Comparison of ENCODE assay signal across 2 cellular contexts in genomic region chr9:6049798-6050197, GRCh38.
TF ChIP-seq lines count a peak whose summit lies in the region.

No MANE protein-coding gene starts in this region.

TF ChIP-seq in Ishikawa, 13 proteins besides CTCF, POLR2A, EP300 and RAD21 (continued from another document):
- TF ChIP-seq REST (IDR thresholded peaks at IDR 0.05; ENCODE audit: low read depth) (no peak), FOXM1 (IDR thresholded peaks at IDR 0.05; ENCODE audit: borderline replicate concordance, low read depth) (no peak)

TF ChIP-seq in K562, 482 proteins besides CTCF, POLR2A, EP300 and RAD21:
- TF ChIP-seq ARID4B (CRISPR knock-in tag; IDR thresholded peaks at IDR 0.05) = no peak
- TF ChIP-seq MAFK (IDR thresholded peaks at IDR 0.05; ENCODE audit: low read length) = peak; percentile 89
- TF ChIP-seq NFIX (CRISPR knock-in tag; IDR thresholded peaks at IDR 0.05; ENCODE audit: low read depth) = no peak
- TF ChIP-seq NFE2 (IDR thresholded peaks at IDR 0.05; ENCODE audit: low read depth) = no peak
- peak; percentile 96 for TF ChIP-seq ZNF316 (IDR thresholded peaks at IDR 0.05)
- TF ChIP-seq C11orf30 (IDR thresholded peaks at IDR 0.05; ENCODE audit: low read depth) = peak; percentile 96
- TF ChIP-seq CUX1 (CRISPR knock-in tag; IDR thresholded peaks at IDR 0.05) = no peak
- TF ChIP-seq CTCFL (IDR thresholded peaks at IDR 0.05; ENCODE audit: borderline replicate concordance, insufficient read depth, low read depth, low read length, poor library complexity, severe bottlenecking) = peak; percentile 49
- TF ChIP-seq CREM (IDR thresholded peaks at IDR 0.05; ENCODE audit: low read depth) = no peak
- 0 out of 2 replicates have a peak, but pooled peaks have one; percentile 31 for TF ChIP-seq SMC3 (conservative IDR thresholded peaks at IDR 0.05; ENCODE audit: insufficient read depth, low read depth, low read length)
- TF ChIP-seq FOXP4 (CRISPR knock-in tag; IDR thresholded peaks at IDR 0.05; ENCODE audit: borderline replicate concordance) = no peak
- TF ChIP-seq MAFF (IDR thresholded peaks at IDR 0.05; ENCODE audit: low read length) = peak; percentile 86
- peak; percentile 77; the same call in 1 of the 2 replicates for TF ChIP-seq ZNF24 (IDR thresholded peaks at IDR 0.05)
- TF ChIP-seq MAFG (tag; conservative IDR thresholded peaks at IDR 0.05) = peak; percentile 93
